8 cellular contexts compared by ENCODE assay signal in genomic region chr10:62038609-62039190, GRCh38.
DNase-seq lines count a peak whose midpoint lies in the region; ATAC-seq and TF ChIP-seq lines count a peak whose summit lies in the region.

No MANE protein-coding gene starts in this region.

- H3K9me3 ChIP-seq in MG63, result no peaks in the 10 kb centered on the region
- no peaks in the 10 kb centered on the region for H3K9me3 ChIP-seq in cardiac muscle cell (ENCODE audit: low read depth)
- no peaks in the 10 kb centered on the region for H3K9me3 ChIP-seq in vagina

- intact Hi-C loops in vagina (cut with DNase I), result loop anchor here (5.0 kb wide), 2 partner anchors 136 to 204 kb away; partner anchors contain the start of gene ARID5B

- TF ChIP-seq CTCF in cardiac muscle cell (IDR thresholded peaks at IDR 0.05; ENCODE audit: low read depth, low read length) (peak; percentile 88), vagina (IDR thresholded peaks at IDR 0.05) (peak; percentile 58 to 91 (median 71))

- H3K27me3 ChIP-seq in MG63, result no peaks in the 10 kb centered on the region
- H3K27me3 ChIP-seq in cardiac muscle cell, result no peaks in the 10 kb centered on the region
- H3K27me3 ChIP-seq in vagina, result no peaks in the 10 kb centered on the region

- in situ Hi-C loops in Caki2 (cut with HindIII; ENCODE audit: low pct_unique_long_range_greater_than_20kb, low sequenced_read_pairs), result no loop called here

- H3K27ac ChIP-seq in cardiac muscle cell (no peak overlapping the region), vagina (peak overlapping the region; percentile 77)

- DNase-seq in Caki2 (ENCODE audit: low read depth) (peak; percentile 62), MG63 (peak; percentile 57), SKM-1 (lab: John Stamatoyannopoulos, UW; ENCODE audit: unreplicated experiment) (peak; percentile 41), cardiac muscle cell (ENCODE audit: low read depth in 1 of 2, low spot score in 1 of 2) (peak; percentile 69 to 87), pulmonary artery endothelial cell (ENCODE audit: low read depth, low spot score) (peak; percentile 32), vagina (ENCODE audit: extremely low spot score in 2 of 2) (no peak)
- DNase-seq in activated naive CD8-positive, alpha-beta T cell treated with anti-CD3 and anti-CD28 coated beads, Interleukin-2, amount 50 U/mL, for 16 hours (ENCODE audit: low read depth, low spot score), result peak; percentile 31

- H3K4me1 ChIP-seq in cardiac muscle cell (ENCODE audit: low read depth) (peaks cover 4% of the 10 kb centered on the region), vagina (peaks cover 53% of the 10 kb centered on the region)

- no peaks in the 10 kb centered on the region; the same call in 1 of the 2 replicates for H3K36me3 ChIP-seq in MG63
- no peaks in the 10 kb centered on the region for H3K36me3 ChIP-seq in cardiac muscle cell
- no peaks in the 10 kb centered on the region for H3K36me3 ChIP-seq in vagina

- peak; percentile 51 for ATAC-seq in GM21576 (IDR thresholded peaks at IDR 0.05; ENCODE audit: unreplicated experiment)

- no peak for TF ChIP-seq POLR2A in vagina (IDR thresholded peaks at IDR 0.05)

- no peak overlapping the region for H3K4me3 ChIP-seq in MG63
- no peak overlapping the region for H3K4me3 ChIP-seq in cardiac muscle cell
- no peak overlapping the region for H3K4me3 ChIP-seq in vagina

Comparison
In these comparisons a context has a peak if more than half of its experiments do, and no peak if none do; other contexts are left out.
1. DNase-seq: peak in Caki2 (single experiment), MG63 (single experiment), SKM-1 (single experiment), activated naive CD8-positive, alpha-beta T cell treated with anti-CD3 and anti-CD28 coated beads, Interleukin-2, amount 50 U/mL, for 16 hours (single experiment), cardiac muscle cell (2 of 2) and pulmonary artery endothelial cell (single experiment); none in vagina (0 of 2).